Comparison of ENCODE assay signal across 19 cellular contexts in the genomic region with DNA sequence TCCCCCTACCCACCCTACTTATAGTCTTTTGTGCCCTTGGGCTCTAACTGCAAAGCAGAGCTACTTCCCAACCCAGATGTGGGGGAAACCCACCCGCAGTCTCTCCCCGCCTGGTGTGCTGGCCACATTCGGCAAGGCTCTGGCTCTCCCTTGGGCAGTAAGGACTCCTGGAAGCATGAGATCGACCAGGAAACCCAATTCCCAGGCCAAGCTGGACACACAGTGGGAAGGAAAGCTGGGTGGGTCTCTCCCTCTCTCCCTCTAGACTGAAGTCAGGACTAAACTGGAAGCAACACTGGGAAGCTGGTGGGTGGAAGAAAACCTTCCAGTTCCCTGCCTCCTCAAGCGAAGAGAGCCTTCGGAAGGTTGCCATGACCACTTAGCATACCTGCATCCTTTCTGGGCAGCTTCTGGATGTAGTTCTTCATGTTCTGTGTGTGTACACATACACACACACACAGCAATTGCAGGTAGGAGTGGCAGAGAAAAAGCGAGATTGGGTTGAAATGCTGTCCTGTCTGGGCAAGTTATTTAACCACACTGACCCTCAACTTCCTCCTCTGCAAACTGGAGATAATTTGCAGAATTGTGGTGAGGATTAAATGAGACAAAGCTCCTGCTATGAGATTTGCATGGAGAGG. TPM values are rescaled to one million over a fixed set of nuclear protein-coding genes. Genes with fewer than 3 reads are reported as not detected.
DNase-seq lines count a peak whose midpoint lies in the region; ATAC-seq, FAIRE-seq and TF ChIP-seq lines count a peak whose summit lies in the region.
"Had no signal": no experiment of that assay in that cellular context is flagged by ENCODE, and none has a peak within 500 bp of the region (broad histone marks: within the 10 kb centered on the region; RNA-seq: fewer than 3 reads in every experiment).

No MANE protein-coding gene starts in this region.

- peaks cover 9% of the 10 kb centered on the region for H3K4me1 Mint-ChIP-seq in endothelial cell (ENCODE audit: unreplicated experiment)
- H3K4me1 Mint-ChIP-seq: activated naive CD8-positive, alpha-beta T cell treated with anti-CD3 and anti-CD28 coated beads, Interleukin-2, amount 50 U/mL, for 24 hours; natural killer cell; T-cell had no signal

- no peak for TF ChIP-seq POLR2A in suprapubic skin (IDR thresholded peaks at IDR 0.05)

- H3K9me3 ChIP-seq in right cardiac atrium (ENCODE audit: control insufficient read depth, low read length) = no peaks in the 10 kb centered on the region
- H3K9me3 ChIP-seq in suprapubic skin = no peaks in the 10 kb centered on the region

- TF ChIP-seq CTCF in bronchial epithelial cell (IDR thresholded peaks at IDR 0.05; ENCODE audit: insufficient read depth, low read length, severe bottlenecking) (no peak), suprapubic skin (IDR thresholded peaks at IDR 0.05) (no peak), endothelial cell (IDR thresholded peaks at IDR 0.05; ENCODE audit: unreplicated experiment) (no peak)

- H3K27ac Mint-ChIP-seq in endothelial cell (ENCODE audit: unreplicated experiment) = no peak overlapping the region
- H3K27ac Mint-ChIP-seq: activated naive CD8-positive, alpha-beta T cell treated with anti-CD3 and anti-CD28 coated beads, Interleukin-2, amount 50 U/mL, for 24 hours; natural killer cell; T-cell had no signal

- H3K36me3 ChIP-seq in bronchial epithelial cell (ENCODE audit: control insufficient read depth, insufficient read depth, low read length) = no peaks in the 10 kb centered on the region
- no peaks in the 10 kb centered on the region for H3K36me3 ChIP-seq in suprapubic skin
- H3K36me3 ChIP-seq: cardiac muscle cell had no signal

- intact Hi-C loops in right cardiac atrium (cut with DNase I) = no loop called here

- FAIRE-seq in bronchial epithelial cell (lab: Jason Lieb, UNC) = peak; percentile 75

- no peak overlapping the region for H3K27ac ChIP-seq in right cardiac atrium (ENCODE audit: low read length)
- H3K27ac ChIP-seq in suprapubic skin = peak overlapping the region; percentile 44
- H3K27ac ChIP-seq: cardiac muscle cell had no signal

- H3K36me3 Mint-ChIP-seq in endothelial cell (ENCODE audit: low read depth, unreplicated experiment) = no peaks in the 10 kb centered on the region
- H3K36me3 Mint-ChIP-seq: natural killer cell, T-cell had no signal

- peak; percentile 72 to 78 for ATAC-seq in right cardiac atrium
- ATAC-seq: activated naive CD8-positive, alpha-beta T cell treated with anti-CD3 and anti-CD28 coated beads, Interleukin-2, amount 50 U/mL, for 24 hours; natural killer cell; T-cell had no signal

- H3K27me3 Mint-ChIP-seq in endothelial cell (ENCODE audit: unreplicated experiment) = peaks cover 3% of the 10 kb centered on the region

- H3K4me1 ChIP-seq in right cardiac atrium (ENCODE audit: control insufficient read depth, insufficient read depth, low read length) = peaks cover 4% of the 10 kb centered on the region
- peaks cover 11% of the 10 kb centered on the region for H3K4me1 ChIP-seq in suprapubic skin

- no peaks in the 10 kb centered on the region for H3K27me3 ChIP-seq in bronchial epithelial cell (ENCODE audit: control insufficient read depth, insufficient read depth, low read length)
- H3K27me3 ChIP-seq in right cardiac atrium (ENCODE audit: control insufficient read depth, insufficient read depth) = no peaks in the 10 kb centered on the region
- H3K27me3 ChIP-seq in suprapubic skin = no peaks in the 10 kb centered on the region
- H3K27me3 ChIP-seq: cardiac muscle cell had no signal

- DNase-seq in NOMO-1 treated with dmso at 0.1 percent for 144 hours (lab: John Stamatoyannopoulos, UW; ENCODE audit: unreplicated experiment) = peak; percentile 63
- DNase-seq in bronchial epithelial cell (ENCODE audit: low read depth) = peak; percentile 65
- DNase-seq in right cardiac atrium = no peak
- no peak for DNase-seq in suprapubic skin (ENCODE audit: low spot score in 2 of 2)
- DNase-seq in H4 (ENCODE audit: low spot score) = no peak
- no peak for DNase-seq in central memory CD4-positive, alpha-beta T cell
- no peak for DNase-seq in AG20443 (ENCODE audit: low spot score)
- no peak for DNase-seq in endothelial cell (ENCODE audit: low spot score)
- DNase-seq: activated CD4-positive, CD25-positive, alpha-beta regulatory T cell; activated naive CD8-positive, alpha-beta T cell treated with anti-CD3 and anti-CD28 coated beads, Interleukin-2, amount 50 U/mL, for 24 hours; effector memory CD4-positive, alpha-beta T cell; foreskin fibroblast; natural killer cell; NCI-H1105 treated with DMSO at 0.1 percent for 48 hours; stimulated activated CD4-positive, alpha-beta T cell treated with anti-CD3 and anti-CD28 coated beads, Interleukin-12 subunit alpha, Interleukin-12 subunit beta, amount 100 ng/mL, for 4 hours; stimulated activated naive CD4-positive, alpha-beta T cell treated with Interleukin-2 at 50 U/mL for 16 hours; T-cell had no signal

- TF ChIP-seq EP300 in suprapubic skin (IDR thresholded peaks at IDR 0.05) = no peak

- H3K4me3 Mint-ChIP-seq in endothelial cell (ENCODE audit: unreplicated experiment) = no peak overlapping the region
- H3K4me3 Mint-ChIP-seq: activated naive CD8-positive, alpha-beta T cell treated with anti-CD3 and anti-CD28 coated beads, Interleukin-2, amount 50 U/mL, for 24 hours; natural killer cell; T-cell had no signal

- WGBS in right cardiac atrium = 55% methylated on average over 7 of the region's 7 CpGs
- WGBS in suprapubic skin = 55% methylated on average over 7 of the region's 7 CpGs

- no peaks in the 10 kb centered on the region for H3K9me3 Mint-ChIP-seq in endothelial cell (ENCODE audit: unreplicated experiment)
- H3K9me3 Mint-ChIP-seq: activated naive CD8-positive, alpha-beta T cell treated with anti-CD3 and anti-CD28 coated beads, Interleukin-2, amount 50 U/mL, for 24 hours; natural killer cell; T-cell had no signal

- no peak overlapping the region for H3K4me3 ChIP-seq in bronchial epithelial cell (ENCODE audit: low read depth, low read length)
- H3K4me3 ChIP-seq in right cardiac atrium (ENCODE audit: low read length) = no peak overlapping the region
- H3K4me3 ChIP-seq in suprapubic skin = no peak overlapping the region
- H3K4me3 ChIP-seq: cardiac muscle cell had no signal

RNA-seq across cellular contexts. Expression of gene ZBTB7C, which starts 33.9 kb away (rescaled TPM):
- total RNA-seq in bronchial epithelial cell (under 0.01 and 1.2 TPM in 2 replicates), right cardiac atrium (1 to 10 TPM; 1.8 to 3.7 (median 2.6) TPM), suprapubic skin (10 to 100 TPM; 26.0 to 50.6 (median 46.2) TPM), endothelial cell (ENCODE audit: unreplicated experiment) (0.67 TPM)
- 0.88 TPM for polyA plus RNA-seq in right cardiac atrium
- 1.0 and 1.1 TPM in 2 replicates for total RNA-seq in H4 (2014; rRNA removed; shearing (Covaris generic))
- total RNA-seq: pulmonary artery endothelial cell had no signal

Comparison
In these comparisons a context has a peak if more than half of its experiments do, and no peak if none do; other contexts are left out.
1. DNase-seq: peak in NOMO-1 treated with dmso at 0.1 percent for 144 hours (single experiment) and bronchial epithelial cell (single experiment); none in right cardiac atrium (0 of 3), suprapubic skin (0 of 2), H4 (single experiment), central memory CD4-positive, alpha-beta T cell (single experiment), AG20443 (single experiment) and endothelial cell (single experiment).
2. RNA of gene ZBTB7C, which starts 33.9 kb away (total RNA-seq): 26.0 to 50.6 TPM in suprapubic skin; 1.8 to 3.7 TPM in right cardiac atrium, 1.0 to 1.1 TPM in H4, 0.67 TPM in endothelial cell (single experiment) and under 0.01 to 1.2 TPM in bronchial epithelial cell; every median in the first group is over 4 times any median in the second.